Comparison of ENCODE assay signal across 8 cellular contexts in the genomic region with DNA sequence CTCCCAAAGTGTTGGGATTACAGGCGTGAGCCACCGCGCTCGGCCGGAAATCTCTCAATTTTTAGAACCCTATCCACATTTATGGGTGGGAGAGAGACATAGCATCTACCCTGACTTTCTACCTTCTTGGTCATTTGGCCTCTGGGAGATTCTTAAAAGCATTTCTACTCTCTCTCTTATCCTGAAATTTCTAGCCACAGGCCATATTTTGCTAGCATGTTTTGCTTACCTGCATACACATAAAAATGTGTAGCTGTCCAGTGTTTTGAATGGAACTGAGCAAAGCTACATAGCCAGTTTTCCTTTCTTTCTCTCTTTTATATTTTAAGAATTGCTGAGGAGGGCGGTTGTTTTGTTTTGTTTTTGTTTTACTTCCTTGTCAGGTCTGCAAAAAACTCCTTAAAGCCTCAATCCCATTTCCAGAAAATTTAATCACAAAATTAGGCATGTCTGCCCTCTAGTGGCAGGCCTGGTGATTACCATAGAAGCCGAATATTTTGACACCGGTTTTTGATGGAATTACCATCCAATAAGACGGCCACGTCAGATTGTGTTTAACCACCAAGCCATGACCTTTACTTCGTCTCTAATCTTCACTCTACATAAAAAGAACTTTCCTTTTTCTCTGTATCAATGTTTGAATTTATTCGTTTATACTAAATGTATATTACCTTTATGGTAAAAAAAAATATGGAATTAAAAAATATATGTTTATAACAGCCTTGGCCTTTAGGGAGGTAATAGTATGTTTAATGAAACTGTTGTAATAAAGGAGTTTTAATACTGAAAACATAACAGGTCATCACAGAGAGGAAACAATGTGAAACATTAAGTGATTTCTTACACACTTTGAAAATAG. TPM values are rescaled to one million over a fixed set of nuclear protein-coding genes. Genes with fewer than 3 reads are reported as not detected.
DNase-seq lines count a peak whose midpoint lies in the region; ATAC-seq and TF ChIP-seq lines count a peak whose summit lies in the region.

No MANE protein-coding gene starts in this region.

- peak; percentile 81 for TF ChIP-seq CTCF in brain microvascular endothelial cell (IDR thresholded peaks at IDR 0.05; ENCODE audit: low read depth, low read length, missing control alignments)

- H3K4me1 Mint-ChIP-seq in immature natural killer cell, result no peaks in the 10 kb centered on the region

- no peak overlapping the region for H3K4me3 ChIP-seq in brain microvascular endothelial cell (ENCODE audit: low read depth, low read length)

- in situ Hi-C loops in brain microvascular endothelial cell (cut with HindIII; ENCODE audit: low pct_ligation_motif_present, low sequenced_read_pairs), result no loop called here

- H3K4me3 Mint-ChIP-seq in immature natural killer cell, result no peak overlapping the region

- no peaks in the 10 kb centered on the region for H3K36me3 Mint-ChIP-seq in immature natural killer cell

- DNase-seq in Right ventricle myocardium superior (no peak), Right ventricle myocardium inferior (ENCODE audit: missing footprints) (no peak), LHCN-M2 (ENCODE audit: low read depth) (peak; percentile 57), brain microvascular endothelial cell (peak; percentile 67), immature natural killer cell (peak; percentile 9 to 13 (median 12))
- peak; percentile 10 to 18 for DNase-seq in stimulated activated CD4-positive, alpha-beta T cell treated with anti-CD3 and anti-CD28 coated beads, Interleukin-1b, Interleukin-23, amount 100 ng/mL, for 4 hours (ENCODE audit: low read depth in 2 of 2)

- peaks cover 0 to 10% (median 1%) of the 10 kb centered on the region in 3 donors for H3K27me3 Mint-ChIP-seq in immature natural killer cell (ENCODE audit: low read depth in 3 of 3)

- H3K27me3 ChIP-seq in brain microvascular endothelial cell (replicated peaks), result no peaks in the 10 kb centered on the region

- H3K27ac Mint-ChIP-seq in immature natural killer cell, result no peak overlapping the region

- H3K36me3 ChIP-seq in brain microvascular endothelial cell (replicated peaks), result no peaks in the 10 kb centered on the region

- no peak overlapping the region for H3K27ac ChIP-seq in brain microvascular endothelial cell

- ATAC-seq in Right ventricle myocardium superior (ENCODE audit: poor library complexity), result peak; percentile 45
- no peak for ATAC-seq in Right ventricle myocardium inferior
- peak; percentile 74 for ATAC-seq in SK-N-SH treated with all-trans-retinoic acid at 6 μM for 48 hours
- no peak for ATAC-seq in HG03280 (IDR thresholded peaks at IDR 0.05; ENCODE audit: unreplicated experiment)

- intact Hi-C loops in Right ventricle myocardium superior (cut with DNase I), result loop anchor here (10.0 kb wide), 1 partner anchor 346 kb away; no protein-coding TSS in a partner anchor
- intact Hi-C loops in Right ventricle myocardium inferior (cut with DNase I), result loop anchor here (10.0 kb wide), 1 partner anchor 186 kb away; no protein-coding TSS in a partner anchor

- no peaks in the 10 kb centered on the region for H3K9me3 Mint-ChIP-seq in immature natural killer cell

TF ChIP-seq in SK-N-SH treated with all-trans-retinoic acid at 6 μM for 48 hours, 23 proteins besides CTCF, POLR2A, EP300 and RAD21:
- TF ChIP-seq RARB (CRISPR knock-in tag; IDR thresholded peaks at IDR 0.05) (no peak), OSR1 (CRISPR knock-in tag; IDR thresholded peaks at IDR 0.05) (no peak), ZC3H10 (CRISPR knock-in tag; IDR thresholded peaks at IDR 0.05) (no peak), CSDC2 (CRISPR knock-in tag; IDR thresholded peaks at IDR 0.05) (no peak), ZFP30 (CRISPR knock-in tag; IDR thresholded peaks at IDR 0.05) (no peak), TCF4 (CRISPR knock-in tag; IDR thresholded peaks at IDR 0.05; ENCODE audit: borderline replicate concordance) (no peak), PPARA (CRISPR knock-in tag; IDR thresholded peaks at IDR 0.05; ENCODE audit: borderline replicate concordance) (no peak), PATZ1 (CRISPR knock-in tag; IDR thresholded peaks at IDR 0.05; ENCODE audit: borderline replicate concordance) (no peak), ESRRG (CRISPR knock-in tag; IDR thresholded peaks at IDR 0.05) (no peak), BACH2 (CRISPR knock-in tag; IDR thresholded peaks at IDR 0.05; ENCODE audit: borderline replicate concordance) (no peak), ZFP3 (CRISPR knock-in tag; IDR thresholded peaks at IDR 0.05) (no peak), ARNTL (CRISPR knock-in tag; IDR thresholded peaks at IDR 0.05; ENCODE audit: borderline replicate concordance, low read depth) (no peak), CSRNP3 (CRISPR knock-in tag; IDR thresholded peaks at IDR 0.05) (no peak), GLIS3 (CRISPR knock-in tag; IDR thresholded peaks at IDR 0.05) (no peak), ZNF565 (CRISPR knock-in tag; conservative IDR thresholded peaks at IDR 0.05; ENCODE audit: low read depth) (no peak)

RNA-seq across cellular contexts. Expression of gene OXGR1, which starts 34.4 kb away (rescaled TPM):
- total RNA-seq in Right ventricle myocardium superior (not detected), Right ventricle myocardium inferior (not detected), LHCN-M2 (2014; rRNA removed) (0.29 TPM in 1 of 2 replicates, not detected in the other)
- not detected for polyA plus RNA-seq in LHCN-M2 (2012)
- not detected for polyA plus RNA-seq in immature natural killer cell

Comparison
In these comparisons a context has a peak if more than half of its experiments do, and no peak if none do; other contexts are left out.
1. ATAC-seq: peak in Right ventricle myocardium superior (single experiment) and SK-N-SH treated with all-trans-retinoic acid at 6 μM for 48 hours (single experiment); none in Right ventricle myocardium inferior (single experiment) and HG03280 (single experiment).
2. DNase-seq: peak in LHCN-M2 (single experiment), brain microvascular endothelial cell (single experiment), immature natural killer cell (3 of 3) and stimulated activated CD4-positive, alpha-beta T cell treated with anti-CD3 and anti-CD28 coated beads, Interleukin-1b, Interleukin-23, amount 100 ng/mL, for 4 hours (2 of 2); none in Right ventricle myocardium superior (single experiment) and Right ventricle myocardium inferior (single experiment).